In the genomic region with DNA sequence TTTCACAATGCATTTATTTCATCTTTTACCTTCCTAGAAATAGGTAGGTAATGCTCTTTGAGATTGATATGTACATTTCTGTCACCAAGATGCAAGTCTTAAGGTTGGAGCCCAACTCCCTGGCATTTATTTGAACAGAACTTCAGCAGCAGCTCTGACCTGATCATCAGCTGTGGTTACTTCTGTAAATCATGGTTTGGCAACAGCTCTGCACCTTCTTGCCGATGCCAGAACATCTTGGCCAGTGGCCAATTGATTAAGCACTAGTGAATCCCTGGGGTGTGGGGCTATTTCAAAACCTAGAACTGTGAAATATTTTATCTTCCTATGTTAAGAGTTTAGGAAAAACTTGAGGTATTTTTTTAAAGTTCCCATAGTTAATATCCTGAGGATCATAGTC, we compare ENCODE assay signal across 11 cellular contexts.
DNase-seq lines count a peak whose midpoint lies in the region; ATAC-seq, FAIRE-seq and TF ChIP-seq lines count a peak whose summit lies in the region.
"Had no signal": no experiment of that assay in that cellular context is flagged by ENCODE, and none has a peak within 500 bp of the region (broad histone marks: within the 10 kb centered on the region; RNA-seq: fewer than 3 reads in every experiment).

No MANE protein-coding gene starts in this region.

- peaks cover 23% of the 10 kb centered on the region for H3K4me1 ChIP-seq in GM12878 (ENCODE audit: control insufficient read depth, insufficient read depth, low read length)

- no peaks in the 10 kb centered on the region for H4K20me1 ChIP-seq in GM12878 (ENCODE audit: control insufficient read depth, insufficient read depth)

- ATAC-seq in GM21529 (IDR thresholded peaks at IDR 0.05; ENCODE audit: unreplicated experiment) (peak; percentile 25), GM12878 (peak; percentile 62)
- no peak for ATAC-seq in activated CD4-positive, alpha-beta T cell treated with anti-CD3 and anti-CD28 coated beads for 36 hours

- POLR2A ChIA-PET in GM12878 (lab: Charles Lee), result interaction anchor here (0.6 kb wide), 1 partner anchor 235 kb away, joined by 3 read pairs; no protein-coding TSS in a partner anchor
- POLR2A ChIA-PET in activated CD4-positive, alpha-beta T cell treated with anti-CD3 and anti-CD28 coated beads for 36 hours (lab: Charles Lee), result no interaction called here

- RAD21 ChIA-PET in GM12878 (lab: Charles Lee; ENCODE audit: unreplicated experiment), result no interaction called here

- no peak overlapping the region for H3K27ac ChIP-seq in GM12878 (ENCODE audit: control insufficient read depth, insufficient read depth)

- H3K9me3 ChIP-seq in GM12878 (replicated peaks; ENCODE audit: control insufficient read depth, insufficient read depth, low read length), result peaks cover 2% of the 10 kb centered on the region; the same call in 1 of the 3 replicates

- SMC1A ChIA-PET in GM12878 (lab: Charles Lee; ENCODE audit: uncharacterized antibody, unreplicated experiment), result interaction anchor here (0.7 to 1.1 kb wide), 3 partner anchors 288 to 1565 kb away, joined by 3 to 4 read pairs (median 4); no protein-coding TSS in a partner anchor

- in situ Hi-C loops in GM12878 (cut with MboI), result loop anchor here (10.0 kb wide), 2 partner anchors 230 to 340 kb away; a partner anchor contains a TSS

- TF ChIP-seq CTCF in Calu3 (IDR thresholded peaks at IDR 0.05; ENCODE audit: unreplicated experiment) (no peak), GM12878 (IDR thresholded peaks at IDR 0.05 in 2 of 3, conservative IDR thresholded peaks at IDR 0.05 in 1 of 3; ENCODE audit: control insufficient read depth in 2 of 3, extremely low read depth in 1 of 3, insufficient read depth in 1 of 3, low read depth in 3 of 3, low read length in 3 of 3) (no peak)

- TF ChIP-seq EP300 in GM12878 (IDR thresholded peaks at IDR 0.05; ENCODE audit: borderline replicate concordance in 1 of 2, control insufficient read depth in 1 of 2, low read depth in 2 of 2, low read length in 2 of 2), result no peak

- no peaks in the 10 kb centered on the region for H3K27me3 ChIP-seq in GM12878 (replicated peaks in 1 of 2; ENCODE audit: control insufficient read depth in 2 of 2, insufficient read depth in 2 of 2, low read length in 1 of 2)

- no peak for TF ChIP-seq RAD21 in GM12878 (IDR thresholded peaks at IDR 0.05; ENCODE audit: insufficient read depth, low read depth, low read length)

- CTCF ChIA-PET in Calu3 (lab: Charles Lee) (no interaction called here), GM12878 (lab: Yijun Ruan, JAX) (interaction anchor here (0.7 to 1.7 kb wide), 2 partner anchors 9 to 15 kb away, joined by 3 to 13 read pairs; no protein-coding TSS in a partner anchor)
- CTCF ChIA-PET in activated CD4-positive, alpha-beta T cell treated with anti-CD3 and anti-CD28 coated beads for 36 hours (lab: Charles Lee), result interaction anchor here (0.6 kb wide), 1 partner anchor 13 kb away, joined by 3 read pairs; no protein-coding TSS in a partner anchor

- H3K36me3 Mint-ChIP-seq in Calu3 (ENCODE audit: insufficient read depth, unreplicated experiment), result no peaks in the 10 kb centered on the region
- H3K36me3 Mint-ChIP-seq in activated CD4-positive, alpha-beta T cell treated with anti-CD3 and anti-CD28 coated beads for 36 hours (ENCODE audit: low read depth), result peaks cover 2% of the 10 kb centered on the region
- H3K36me3 Mint-ChIP-seq: brain, CD14-positive monocyte had no signal

- peaks cover under 1% of the 10 kb centered on the region for H3K27me3 Mint-ChIP-seq in Calu3 (ENCODE audit: unreplicated experiment)
- H3K27me3 Mint-ChIP-seq in activated CD4-positive, alpha-beta T cell treated with anti-CD3 and anti-CD28 coated beads for 36 hours, result no peaks in the 10 kb centered on the region
- H3K27me3 Mint-ChIP-seq: brain had no signal

- peaks cover 19% of the 10 kb centered on the region for H3K4me1 Mint-ChIP-seq in Calu3 (ENCODE audit: low read depth, unreplicated experiment)
- H3K4me1 Mint-ChIP-seq in activated CD4-positive, alpha-beta T cell treated with anti-CD3 and anti-CD28 coated beads for 36 hours, result no peaks in the 10 kb centered on the region

- WGBS in GM12878 (ENCODE audit: insufficient coverage, insufficient replicate concordance, low lambda C conversion rate, missing lambda C conversion rate), result 5% methylated on average over 1 of the region's 1 CpG

- TF ChIP-seq POLR2A in GM12878 (IDR thresholded peaks at IDR 0.05; ENCODE audit: low read depth, low read length), result no peak

- no peak overlapping the region for H3K4me3 Mint-ChIP-seq in Calu3 (ENCODE audit: low read depth, unreplicated experiment)
- H3K4me3 Mint-ChIP-seq in activated CD4-positive, alpha-beta T cell treated with anti-CD3 and anti-CD28 coated beads for 36 hours, result no peak overlapping the region
- H3K4me3 Mint-ChIP-seq: brain, CD14-positive monocyte had no signal

- peaks cover 4% of the 10 kb centered on the region for H3K9me3 Mint-ChIP-seq in Calu3 (ENCODE audit: low read depth, unreplicated experiment)
- peaks cover 12% of the 10 kb centered on the region for H3K9me3 Mint-ChIP-seq in activated CD4-positive, alpha-beta T cell treated with anti-CD3 and anti-CD28 coated beads for 36 hours (ENCODE audit: low read depth)

- no peak overlapping the region for H3K27ac Mint-ChIP-seq in Calu3 (ENCODE audit: unreplicated experiment)
- no peak overlapping the region for H3K27ac Mint-ChIP-seq in activated CD4-positive, alpha-beta T cell treated with anti-CD3 and anti-CD28 coated beads for 36 hours
- H3K27ac Mint-ChIP-seq: brain, CD14-positive monocyte had no signal

- no peak overlapping the region for H3K4me2 ChIP-seq in GM12878 (ENCODE audit: control insufficient read depth, insufficient read depth)

- H2AFZ ChIP-seq in GM12878 (ENCODE audit: control insufficient read depth, low read depth, low read length), result no peak overlapping the region

- FAIRE-seq in GM12878 (lab: Jason Lieb, UNC), result no peak

- no TSS peak for BruUV-seq in Calu3 (replicated peaks; lab: Mats Ljungman, UMichigan)
- no TSS peak for BruUV-seq in GM12878 (replicated peaks; lab: Mats Ljungman, UMichigan)

- H3K4me3 ChIP-seq in GM12878, result no peak overlapping the region

- DNase-seq in Calu3 (peak; percentile 27), NCI-H1694 (lab: John Stamatoyannopoulos, UW) (peak; percentile 37), GM12878 (ENCODE audit: low read depth, low spot score) (no peak), A172 (ENCODE audit: low spot score) (no peak), NCI-H524 treated with DMSO at 0.1 percent for 48 hours (lab: John Stamatoyannopoulos, UW) (no peak), hippocampal formation (lab: John Stamatoyannopoulos, UW) (no peak)
- DNase-seq in activated CD4-positive, alpha-beta T cell treated with anti-CD3 and anti-CD28 coated beads for 36 hours, result no peak
- DNase-seq: occipital lobe had no signal

- intact Hi-C loops in Calu3 (cut with micrococcal nuclease; ENCODE audit: unreplicated experiment), result no loop called here
- intact Hi-C loops in GM12878 (cut with micrococcal nuclease; ENCODE audit: unreplicated experiment), result loop anchor here (5.0 kb wide), 1 partner anchor 327 kb away; no protein-coding TSS in a partner anchor
- intact Hi-C loops in activated CD4-positive, alpha-beta T cell treated with anti-CD3 and anti-CD28 coated beads for 36 hours (cut with DNase I, micrococcal nuclease), result no loop called here

- H3K9ac ChIP-seq in GM12878 (ENCODE audit: control insufficient read depth, insufficient read depth, low read length), result no peak overlapping the region

- H3K79me2 ChIP-seq in GM12878 (ENCODE audit: control insufficient read depth, insufficient read depth, low read length), result no peaks in the 10 kb centered on the region

- H3K36me3 ChIP-seq in GM12878 (ENCODE audit: control insufficient read depth in 2 of 2, insufficient read depth in 2 of 2, low read length in 1 of 2), result no peaks in the 10 kb centered on the region

TF ChIP-seq in GM12878, 131 proteins besides CTCF, POLR2A, EP300 and RAD21:
- no peak for TF ChIP-seq IKZF2 (IDR thresholded peaks at IDR 0.05)
- TF ChIP-seq MTA2 (IDR thresholded peaks at IDR 0.05; ENCODE audit: low read depth), result 0 out of 2 replicates have a peak, but pooled peaks have one; percentile 38
- TF ChIP-seq MEF2B (IDR thresholded peaks at IDR 0.05; ENCODE audit: partially characterized antibody, poor library complexity, severe bottlenecking), result peak; percentile 19
- peak; percentile 30; the same call in 1 of the 2 replicates for TF ChIP-seq RUNX3 (IDR thresholded peaks at IDR 0.05; ENCODE audit: low read length)
- TF ChIP-seq SMAD1 (IDR thresholded peaks at IDR 0.05; ENCODE audit: low read depth, partially characterized antibody), result peak; percentile 95
- no peak for TF ChIP-seq BCL11A (IDR thresholded peaks at IDR 0.05; ENCODE audit: low read depth, low read length)
TF ChIP-seq in GM12878: peak in this region for 4.

Comparison
In these comparisons a context has a peak if more than half of its experiments do, and no peak if none do; other contexts are left out.
1. DNase-seq: peak in Calu3 (single experiment) and NCI-H1694 (single experiment); none in GM12878 (single experiment), activated CD4-positive, alpha-beta T cell treated with anti-CD3 and anti-CD28 coated beads for 36 hours (single experiment), A172 (single experiment), NCI-H524 treated with DMSO at 0.1 percent for 48 hours (single experiment) and hippocampal formation (0 of 2).